ENCODE assay signal across 12 cellular contexts in genomic region chr10:77582710-77583115, GRCh38. TPM values are rescaled to one million over a fixed set of nuclear protein-coding genes. Genes with fewer than 3 reads are reported as not detected.
A peak's percentile ranks its signal among the peaks of the same experiment; 100 is the strongest.
DNase-seq lines count a peak whose midpoint lies in the region; ATAC-seq and TF ChIP-seq lines count a peak whose summit lies in the region.
"Had no signal": no experiment of that assay in that cellular context is flagged by ENCODE, and none has a peak within 500 bp of the region (broad histone marks: within the 10 kb centered on the region; RNA-seq: fewer than 3 reads in every experiment).

No MANE protein-coding gene starts in this region.

- H3K9me3 ChIP-seq in left lung, result no peaks in the 10 kb centered on the region

- peak overlapping the region in 4 of 7 donors; percentile 10 to 54 (median 28) for H3K27ac Mint-ChIP-seq in CD14-positive monocyte
- no peak overlapping the region for H3K27ac Mint-ChIP-seq in activated T-helper 17 cell treated with anti-CD3 and anti-CD28 coated beads, Interleukin-2, amount 50 U/mL, for 72 hours

- H3K27me3 ChIP-seq in left lung, result no peaks in the 10 kb centered on the region

- no peak overlapping the region for H3K4me3 Mint-ChIP-seq in CD14-positive monocyte
- H3K4me3 Mint-ChIP-seq in activated T-helper 17 cell treated with anti-CD3 and anti-CD28 coated beads, Interleukin-2, amount 50 U/mL, for 72 hours, result no peak overlapping the region

- intact Hi-C loops in CD14-positive monocyte (cut with micrococcal nuclease), result no loop called here
- intact Hi-C loops in left lung (cut with DNase I), result no loop called here

- H3K36me3 ChIP-seq in left lung, result no peaks in the 10 kb centered on the region

- DNase-seq in CD14-positive monocyte (ENCODE audit: low spot score) (peak; percentile 80), left lung (peak in 1 of 2 donors; percentile 56), T-helper 9 cell (no peak)
- peak; percentile 16 for DNase-seq in Jurkat, Clone E6-1 (ENCODE audit: low read depth, low spot score)
- no peak for DNase-seq in stimulated activated CD4-positive, alpha-beta T cell treated with anti-CD3 and anti-CD28 coated beads, Interleukin-4, amount 100 ng/mL, for 24 hours
- DNase-seq: cerebellar nuclear complex, left cardiac atrium, NCI-H1694 had no signal

- TF ChIP-seq CTCF in CD14-positive monocyte (IDR thresholded peaks at IDR 0.05), result no peak
- TF ChIP-seq CTCF in left lung (IDR thresholded peaks at IDR 0.05), result no peak

- ATAC-seq in activated T-helper 17 cell treated with anti-CD3 and anti-CD28 coated beads, Interleukin-2, amount 50 U/mL, for 72 hours (replicated peaks), result peak; percentile 66
- ATAC-seq in left lung (peak; percentile 35), HG03139 (IDR thresholded peaks at IDR 0.05; ENCODE audit: unreplicated experiment) (no peak), GM21529 (IDR thresholded peaks at IDR 0.05; ENCODE audit: unreplicated experiment) (no peak)
- ATAC-seq: activated CD4-positive, CD25-positive, alpha-beta regulatory T cell treated with anti-CD3 and anti-CD28 coated beads, Interleukin-2, amount 50 U/mL, for 24 hours had no signal

- H3K4me1 Mint-ChIP-seq in CD14-positive monocyte, result peaks cover 18% of the 10 kb centered on the region
- H3K4me1 Mint-ChIP-seq in activated T-helper 17 cell treated with anti-CD3 and anti-CD28 coated beads, Interleukin-2, amount 50 U/mL, for 72 hours, result peaks cover 4% of the 10 kb centered on the region

- H3K27ac ChIP-seq in left lung, result no peak overlapping the region

- no peak overlapping the region for H3K4me3 ChIP-seq in Jurkat, Clone E6-1 (ENCODE audit: low read length)
- no peak overlapping the region for H3K4me3 ChIP-seq in left lung

- H3K27me3 Mint-ChIP-seq in CD14-positive monocyte (ENCODE audit: low read depth in 3 of 3), result peaks cover 3 to 9% (median 5%) of the 10 kb centered on the region in 3 donors
- peaks cover 3% of the 10 kb centered on the region for H3K27me3 Mint-ChIP-seq in activated T-helper 17 cell treated with anti-CD3 and anti-CD28 coated beads, Interleukin-2, amount 50 U/mL, for 72 hours

- H3K36me3 Mint-ChIP-seq in CD14-positive monocyte, result no peaks in the 10 kb centered on the region
- no peaks in the 10 kb centered on the region for H3K36me3 Mint-ChIP-seq in activated T-helper 17 cell treated with anti-CD3 and anti-CD28 coated beads, Interleukin-2, amount 50 U/mL, for 72 hours (ENCODE audit: low read depth)

- H3K9me3 Mint-ChIP-seq in CD14-positive monocyte, result peaks cover 0 to 4% (median 0%) of the 10 kb centered on the region in 7 donors
- no peaks in the 10 kb centered on the region for H3K9me3 Mint-ChIP-seq in activated T-helper 17 cell treated with anti-CD3 and anti-CD28 coated beads, Interleukin-2, amount 50 U/mL, for 72 hours

- no peaks in the 10 kb centered on the region for H3K4me1 ChIP-seq in left lung

RNA-seq across cellular contexts. Expression of gene KCNMA1, which starts 54.9 kb away (rescaled TPM):
- 1 to 10 TPM in 1 of 2 donors, not detected in 1; 1.0 TPM for polyA plus RNA-seq in CD14-positive monocyte
- polyA plus RNA-seq in Jurkat, Clone E6-1 (2012; ENCODE audit: insufficient read depth, insufficient read length), result 1.5 TPM
- total RNA-seq in activated T-helper 17 cell treated with anti-CD3 and anti-CD28 coated beads, Interleukin-2, amount 50 U/mL, for 72 hours, result under 1 TPM; 0.48 to 0.56 TPM
- total RNA-seq in left lung, result 10 to 100 TPM; 14.8 to 21.1 TPM

Comparison
In these comparisons a context has a peak if more than half of its experiments do, and no peak if none do; other contexts are left out.
1. DNase-seq: peak in CD14-positive monocyte (single experiment) and Jurkat, Clone E6-1 (single experiment); none in T-helper 9 cell (single experiment) and stimulated activated CD4-positive, alpha-beta T cell treated with anti-CD3 and anti-CD28 coated beads, Interleukin-4, amount 100 ng/mL, for 24 hours (single experiment).
2. ATAC-seq: peak in activated T-helper 17 cell treated with anti-CD3 and anti-CD28 coated beads, Interleukin-2, amount 50 U/mL, for 72 hours (single experiment) and left lung (single experiment); none in HG03139 (single experiment) and GM21529 (single experiment).
3. RNA of gene KCNMA1, which starts 54.9 kb away (total RNA-seq): 14.8 to 21.1 TPM in left lung; 0.48 to 0.56 TPM in activated T-helper 17 cell treated with anti-CD3 and anti-CD28 coated beads, Interleukin-2, amount 50 U/mL, for 72 hours; every median in the first group is over 10 times any median in the second.